In genomic region chr2:68251187-68251854, GRCh38 we compare ENCODE assay signal across 1 cellular context.
TF ChIP-seq lines count a peak whose summit lies in the region.

No MANE protein-coding gene starts in this region.

TF ChIP-seq in HepG2, 621 proteins besides CTCF, POLR2A, EP300 and RAD21 (continued from another document and continues in another):
- TF ChIP-seq POGK (CRISPR knock-in tag; conservative IDR thresholded peaks at IDR 0.05) (0 out of 2 replicates have a peak, but pooled peaks have one; percentile 8), IKZF4 (CRISPR knock-in tag; IDR thresholded peaks at IDR 0.05; ENCODE audit: borderline replicate concordance, low read depth, not compliant biosample characterization) (peak; percentile 55), AGO1 (IDR thresholded peaks at IDR 0.05; ENCODE audit: low read depth, low read length, poor library complexity, severe bottlenecking) (no peak), IRX3 (CRISPR knock-in tag; IDR thresholded peaks at IDR 0.05; ENCODE audit: borderline replicate concordance, low read depth) (no peak), PRPF4 (IDR thresholded peaks at IDR 0.05; ENCODE audit: low read depth, low read length, poor library complexity, severe bottlenecking) (no peak), ZNF326 (CRISPR knock-in tag; IDR thresholded peaks at IDR 0.05; ENCODE audit: borderline replicate concordance) (no peak), ZNF430 (CRISPR knock-in tag; IDR thresholded peaks at IDR 0.05) (no peak; the same call in 1 of the 2 replicates), CREB3 (CRISPR knock-in tag; IDR thresholded peaks at IDR 0.05) (no peak), PHB2 (IDR thresholded peaks at IDR 0.05; ENCODE audit: partially characterized antibody) (no peak), GTF2F1 (IDR thresholded peaks at IDR 0.05; ENCODE audit: low read length) (no peak), ZNF512 (CRISPR knock-in tag; IDR thresholded peaks at IDR 0.05) (no peak), ZBTB14 (CRISPR knock-in tag; IDR thresholded peaks at IDR 0.05) (peak; percentile 58; the same call in 1 of the 2 replicates), ELF3 (CRISPR knock-in tag; IDR thresholded peaks at IDR 0.05) (no peak), RARG (CRISPR knock-in tag; IDR thresholded peaks at IDR 0.05; ENCODE audit: low read depth) (no peak), DMTF1 (CRISPR knock-in tag; IDR thresholded peaks at IDR 0.05) (no peak), IRF9 (CRISPR knock-in tag; IDR thresholded peaks at IDR 0.05; ENCODE audit: borderline replicate concordance) (0 out of 2 replicates have a peak, but pooled peaks have one; percentile 47), KAT7 (CRISPR knock-in tag; IDR thresholded peaks at IDR 0.05; ENCODE audit: borderline replicate concordance) (peak; percentile 24; the same call in 1 of the 2 replicates), NR2F1 (CRISPR knock-in tag; IDR thresholded peaks at IDR 0.05) (no peak), ATM (IDR thresholded peaks at IDR 0.05; ENCODE audit: borderline replicate concordance) (no peak), ZNF746 (CRISPR knock-in tag; IDR thresholded peaks at IDR 0.05) (no peak), NFIB (CRISPR knock-in tag; IDR thresholded peaks at IDR 0.05; ENCODE audit: borderline replicate concordance) (no peak), ZNF33B (CRISPR knock-in tag; IDR thresholded peaks at IDR 0.05) (no peak), ZNF607 (CRISPR knock-in tag; IDR thresholded peaks at IDR 0.05; ENCODE audit: borderline replicate concordance) (no peak), KLF13 (CRISPR knock-in tag; IDR thresholded peaks at IDR 0.05) (no peak), TEAD2 (CRISPR knock-in tag; IDR thresholded peaks at IDR 0.05) (no peak), ZFP36L1 (CRISPR knock-in tag; IDR thresholded peaks at IDR 0.05) (no peak), NAIF1 (CRISPR knock-in tag; IDR thresholded peaks at IDR 0.05; ENCODE audit: borderline replicate concordance) (peak; percentile 65; the same call in 1 of the 2 replicates), SAP130 (CRISPR knock-in tag; IDR thresholded peaks at IDR 0.05; ENCODE audit: low read depth) (peak; percentile 83), KLF16 (CRISPR knock-in tag; IDR thresholded peaks at IDR 0.05) (no peak; a peak in 1 of 4 replicates), ZNF609 (CRISPR knock-in tag; IDR thresholded peaks at IDR 0.05; ENCODE audit: borderline replicate concordance) (no peak), SIN3A (IDR thresholded peaks at IDR 0.05; ENCODE audit: borderline replicate concordance, low read depth, low read length) (peak; percentile 28; the same call in 1 of the 2 replicates), MATR3 (CRISPR knock-in tag; IDR thresholded peaks at IDR 0.05) (no peak), REL (CRISPR knock-in tag; conservative IDR thresholded peaks at IDR 0.05) (peak; percentile 40; the same call in 1 of the 2 replicates), NR3C1 (CRISPR knock-in tag; IDR thresholded peaks at IDR 0.05) (no peak), FOXO1 (CRISPR knock-in tag; IDR thresholded peaks at IDR 0.05) (no peak), PLSCR1 (CRISPR knock-in tag; IDR thresholded peaks at IDR 0.05; ENCODE audit: borderline replicate concordance) (no peak), ZNF570 (CRISPR knock-in tag; IDR thresholded peaks at IDR 0.05; ENCODE audit: borderline replicate concordance) (no peak), SMARCC2 (IDR thresholded peaks at IDR 0.05) (no peak), ZNF136 (CRISPR knock-in tag; IDR thresholded peaks at IDR 0.05; ENCODE audit: low read depth) (0 out of 2 replicates have a peak, but pooled peaks have one; percentile 46), CREM (IDR thresholded peaks at IDR 0.05) (no peak), CREM (CRISPR knock-in tag; IDR thresholded peaks at IDR 0.05) (no peak), ZNF878 (CRISPR knock-in tag; IDR thresholded peaks at IDR 0.05) (no peak), RFXAP (CRISPR knock-in tag; IDR thresholded peaks at IDR 0.05; ENCODE audit: borderline replicate concordance) (no peak), HDAC1 (CRISPR knock-in tag; IDR thresholded peaks at IDR 0.05) (peak; percentile 19), KLF6 (CRISPR knock-in tag; IDR thresholded peaks at IDR 0.05) (no peak), SETDB1 (CRISPR knock-in tag; IDR thresholded peaks at IDR 0.05; ENCODE audit: borderline replicate concordance) (no peak), ZFP36L2 (CRISPR knock-in tag; IDR thresholded peaks at IDR 0.05) (no peak), ZNF501 (CRISPR knock-in tag; IDR thresholded peaks at IDR 0.05) (peak; percentile 80), HNRNPL (IDR thresholded peaks at IDR 0.05; ENCODE audit: low read depth, low read length) (no peak), ZNF615 (CRISPR knock-in tag; IDR thresholded peaks at IDR 0.05; ENCODE audit: borderline replicate concordance) (0 out of 2 replicates have a peak, but pooled peaks have one; percentile 91)
